1 cellular context compared by ENCODE assay signal in the genomic region with DNA sequence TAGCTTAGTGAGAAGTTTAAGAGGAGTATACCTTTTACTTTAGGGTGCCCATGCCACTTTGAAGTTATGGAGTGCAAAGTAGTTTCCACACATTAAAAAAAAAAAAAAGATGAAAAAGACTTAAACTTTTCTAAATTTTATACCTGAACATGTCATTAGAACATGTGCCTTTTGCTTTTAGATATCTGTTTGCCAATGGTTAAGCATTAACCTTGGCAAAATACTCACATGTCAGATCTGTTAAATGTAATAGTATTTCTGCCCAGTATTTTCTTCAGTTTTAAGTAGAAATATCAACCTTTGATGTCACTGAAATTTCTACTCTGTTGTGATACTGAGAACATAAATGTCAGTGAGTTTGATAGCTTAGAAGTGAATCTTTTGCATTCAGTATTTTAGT.
TF ChIP-seq lines count a peak whose summit lies in the region.

No MANE protein-coding gene starts in this region.

TF ChIP-seq in HepG2, 621 proteins besides CTCF, POLR2A, EP300 and RAD21:
- TF ChIP-seq, protein P1, sequence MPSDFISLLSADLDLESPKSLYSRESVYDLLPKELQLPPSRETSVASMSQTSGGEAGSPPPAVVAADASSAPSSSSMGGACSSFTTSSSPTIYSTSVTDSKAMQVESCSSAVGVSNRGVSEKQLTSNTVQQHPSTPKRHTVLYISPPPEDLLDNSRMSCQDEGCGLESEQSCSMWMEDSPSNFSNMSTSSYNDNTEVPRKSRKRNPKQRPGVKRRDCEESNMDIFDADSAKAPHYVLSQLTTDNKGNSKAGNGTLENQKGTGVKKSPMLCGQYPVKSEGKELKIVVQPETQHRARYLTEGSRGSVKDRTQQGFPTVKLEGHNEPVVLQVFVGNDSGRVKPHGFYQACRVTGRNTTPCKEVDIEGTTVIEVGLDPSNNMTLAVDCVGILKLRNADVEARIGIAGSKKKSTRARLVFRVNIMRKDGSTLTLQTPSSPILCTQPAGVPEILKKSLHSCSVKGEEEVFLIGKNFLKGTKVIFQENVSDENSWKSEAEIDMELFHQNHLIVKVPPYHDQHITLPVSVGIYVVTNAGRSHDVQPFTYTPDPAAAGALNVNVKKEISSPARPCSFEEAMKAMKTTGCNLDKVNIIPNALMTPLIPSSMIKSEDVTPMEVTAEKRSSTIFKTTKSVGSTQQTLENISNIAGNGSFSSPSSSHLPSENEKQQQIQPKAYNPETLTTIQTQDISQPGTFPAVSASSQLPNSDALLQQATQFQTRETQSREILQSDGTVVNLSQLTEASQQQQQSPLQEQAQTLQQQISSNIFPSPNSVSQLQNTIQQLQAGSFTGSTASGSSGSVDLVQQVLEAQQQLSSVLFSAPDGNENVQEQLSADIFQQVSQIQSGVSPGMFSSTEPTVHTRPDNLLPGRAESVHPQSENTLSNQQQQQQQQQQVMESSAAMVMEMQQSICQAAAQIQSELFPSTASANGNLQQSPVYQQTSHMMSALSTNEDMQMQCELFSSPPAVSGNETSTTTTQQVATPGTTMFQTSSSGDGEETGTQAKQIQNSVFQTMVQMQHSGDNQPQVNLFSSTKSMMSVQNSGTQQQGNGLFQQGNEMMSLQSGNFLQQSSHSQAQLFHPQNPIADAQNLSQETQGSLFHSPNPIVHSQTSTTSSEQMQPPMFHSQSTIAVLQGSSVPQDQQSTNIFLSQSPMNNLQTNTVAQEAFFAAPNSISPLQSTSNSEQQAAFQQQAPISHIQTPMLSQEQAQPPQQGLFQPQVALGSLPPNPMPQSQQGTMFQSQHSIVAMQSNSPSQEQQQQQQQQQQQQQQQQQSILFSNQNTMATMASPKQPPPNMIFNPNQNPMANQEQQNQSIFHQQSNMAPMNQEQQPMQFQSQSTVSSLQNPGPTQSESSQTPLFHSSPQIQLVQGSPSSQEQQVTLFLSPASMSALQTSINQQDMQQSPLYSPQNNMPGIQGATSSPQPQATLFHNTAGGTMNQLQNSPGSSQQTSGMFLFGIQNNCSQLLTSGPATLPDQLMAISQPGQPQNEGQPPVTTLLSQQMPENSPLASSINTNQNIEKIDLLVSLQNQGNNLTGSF (CRISPR knock-in tag; IDR thresholded peaks at IDR 0.05) = no peak
- TF ChIP-seq SAP130 (CRISPR knock-in tag; IDR thresholded peaks at IDR 0.05; ENCODE audit: low read depth) = 0 out of 2 replicates have a peak, but pooled peaks have one; percentile 24
- TF ChIP-seq, protein P2, sequence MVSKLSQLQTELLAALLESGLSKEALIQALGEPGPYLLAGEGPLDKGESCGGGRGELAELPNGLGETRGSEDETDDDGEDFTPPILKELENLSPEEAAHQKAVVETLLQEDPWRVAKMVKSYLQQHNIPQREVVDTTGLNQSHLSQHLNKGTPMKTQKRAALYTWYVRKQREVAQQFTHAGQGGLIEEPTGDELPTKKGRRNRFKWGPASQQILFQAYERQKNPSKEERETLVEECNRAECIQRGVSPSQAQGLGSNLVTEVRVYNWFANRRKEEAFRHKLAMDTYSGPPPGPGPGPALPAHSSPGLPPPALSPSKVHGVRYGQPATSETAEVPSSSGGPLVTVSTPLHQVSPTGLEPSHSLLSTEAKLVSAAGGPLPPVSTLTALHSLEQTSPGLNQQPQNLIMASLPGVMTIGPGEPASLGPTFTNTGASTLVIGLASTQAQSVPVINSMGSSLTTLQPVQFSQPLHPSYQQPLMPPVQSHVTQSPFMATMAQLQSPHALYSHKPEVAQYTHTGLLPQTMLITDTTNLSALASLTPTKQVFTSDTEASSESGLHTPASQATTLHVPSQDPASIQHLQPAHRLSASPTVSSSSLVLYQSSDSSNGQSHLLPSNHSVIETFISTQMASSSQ (IDR thresholded peaks at IDR 0.05; ENCODE audit: low read depth) = peak; percentile 39; the same call in 1 of the 2 replicates
- TF ChIP-seq, protein P2 (CRISPR knock-in tag; IDR thresholded peaks at IDR 0.05; ENCODE audit: borderline replicate concordance) = no peak
